7 cellular contexts compared by ENCODE assay signal in the genomic region with DNA sequence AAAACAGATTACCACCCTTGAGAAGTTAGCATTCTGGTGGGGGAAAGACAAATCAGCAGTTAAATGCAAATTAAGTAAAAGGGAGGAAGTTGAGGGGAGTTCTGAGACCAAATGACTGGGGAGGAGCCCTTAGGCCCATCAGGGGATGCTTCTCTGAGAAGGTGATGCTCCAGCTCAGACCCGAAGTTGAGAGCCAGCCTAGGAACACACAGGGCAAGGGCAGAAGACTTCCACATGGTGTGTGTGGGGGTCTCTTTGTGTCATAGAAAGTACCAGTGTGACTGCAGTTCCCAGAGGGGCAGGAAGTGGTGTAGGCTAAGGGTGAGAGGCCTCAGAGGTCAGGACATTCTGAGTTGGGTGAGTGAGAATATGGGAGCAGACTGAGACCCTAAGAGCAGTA.
A peak's percentile ranks its signal among the peaks of the same experiment; 100 is the strongest.
DNase-seq lines count a peak whose midpoint lies in the region; ATAC-seq and TF ChIP-seq lines count a peak whose summit lies in the region.
"Not testable (repeated sequence)": the region's sequence is repeated elsewhere in the genome, so short reads cannot be mapped to it uniquely, and the experiment has no call there.

No MANE protein-coding gene starts in this region.

- not testable (repeated sequence) for H3K4me1 ChIP-seq in Loucy (ENCODE audit: insufficient read depth, low read length, poor library complexity, severe bottlenecking)

- not testable (repeated sequence) for H3K4me3 Mint-ChIP-seq in activated B cell treated with CpG ODN at 0.5 μM for 24 hours; activated naive CD8-positive, alpha-beta T cell treated with anti-CD3 and anti-CD28 coated beads for 36 hours
- peak overlapping the region; percentile 2 for H3K4me3 Mint-ChIP-seq in activated CD8-positive, alpha-beta memory T cell treated with anti-CD3 and anti-CD28 coated beads, Interleukin-2, amount 10 ng/mL, durations not matched to agents 7 days and 5 days
- H3K4me3 Mint-ChIP-seq in naive B cell = peak overlapping the region in 1 of 8 donors; percentile 59

- DNase-seq in GM10248 (ENCODE audit: extremely low spot score) (peak; percentile 9), GM20000 (ENCODE audit: low spot score) (peak; percentile 8)
- DNase-seq in activated B cell treated with CpG ODN at 0.5 μM for 24 hours, naive B cell: not testable (repeated sequence)
- peak; percentile 56 for DNase-seq in activated CD8-positive, alpha-beta memory T cell treated with anti-CD3 and anti-CD28 coated beads, Interleukin-2, amount 10 ng/mL, durations not matched to agents 7 days and 5 days
- peak; percentile 11 for DNase-seq in activated naive CD8-positive, alpha-beta T cell treated with anti-CD3 and anti-CD28 coated beads for 36 hours

- not testable (repeated sequence) for H3K27ac Mint-ChIP-seq in activated B cell treated with CpG ODN at 0.5 μM for 24 hours; activated naive CD8-positive, alpha-beta T cell treated with anti-CD3 and anti-CD28 coated beads for 36 hours
- H3K27ac Mint-ChIP-seq in activated CD8-positive, alpha-beta memory T cell treated with anti-CD3 and anti-CD28 coated beads, Interleukin-2, amount 10 ng/mL, durations not matched to agents 7 days and 5 days = peak overlapping the region; percentile 78
- peak overlapping the region in 3 of 6 donors; percentile 47 to 80 (median 61) for H3K27ac Mint-ChIP-seq in naive B cell

- not testable (repeated sequence) for H3K9me3 ChIP-seq in Loucy (ENCODE audit: insufficient read depth, low read depth, low read length)

- intact Hi-C loops in activated B cell treated with CpG ODN at 0.5 μM for 24 hours (cut with micrococcal nuclease) = not testable (repeated sequence)

- TF ChIP-seq CTCF in GM10248 (IDR thresholded peaks at IDR 0.05; ENCODE audit: control extremely low read depth, extremely low read depth, low read depth, missing control alignments); GM20000 (IDR thresholded peaks at IDR 0.05; ENCODE audit: extremely low read depth, missing control alignments); Loucy (conservative IDR thresholded peaks at IDR 0.05; ENCODE audit: low read length); activated B cell treated with CpG ODN at 0.5 μM for 24 hours (IDR thresholded peaks at IDR 0.05): not testable (repeated sequence)

- not testable (repeated sequence) for H3K4me3 ChIP-seq in Loucy (ENCODE audit: low read length, poor library complexity, severe bottlenecking)

- H3K9me2 ChIP-seq in Loucy (replicated peaks; ENCODE audit: low read depth, low read length) = not testable (repeated sequence)

- POLR2A ChIA-PET in GM10248 (lab: Yijun Ruan, JAX); activated B cell treated with CpG ODN at 0.5 μM for 24 hours (lab: Charles Lee): not testable (repeated sequence)

- H3K79me2 ChIP-seq in Loucy (ENCODE audit: insufficient read depth, low read length) = not testable (repeated sequence)

- H3K36me3 ChIP-seq in Loucy (ENCODE audit: insufficient read depth, low read length) = not testable (repeated sequence)

- H3K27me3 Mint-ChIP-seq in activated B cell treated with CpG ODN at 0.5 μM for 24 hours; activated CD8-positive, alpha-beta memory T cell treated with anti-CD3 and anti-CD28 coated beads, Interleukin-2, amount 10 ng/mL, durations not matched to agents 7 days and 5 days; activated naive CD8-positive, alpha-beta T cell treated with anti-CD3 and anti-CD28 coated beads for 36 hours; naive B cell: not testable (repeated sequence)

- ATAC-seq in activated B cell treated with CpG ODN at 0.5 μM for 24 hours (ENCODE audit: low read depth) = peak; percentile 74
- peak; percentile 78 for ATAC-seq in activated CD8-positive, alpha-beta memory T cell treated with anti-CD3 and anti-CD28 coated beads, Interleukin-2, amount 10 ng/mL, durations not matched to agents 7 days and 5 days
- peak; percentile 76 to 81 for ATAC-seq in naive B cell (ENCODE audit: low read depth in 2 of 2)

- not testable (repeated sequence) for H3F3A ChIP-seq in Loucy (ENCODE audit: low read depth)

- H3K4me2 ChIP-seq in Loucy (ENCODE audit: low read depth, low read length, poor library complexity, severe bottlenecking) = peak overlapping the region; percentile 14

- peak overlapping the region; percentile 27; the same call in 1 of the 2 replicates for H2AFZ ChIP-seq in Loucy (ENCODE audit: low read length)

- CTCF ChIA-PET in GM10248 (lab: Yijun Ruan, JAX); activated B cell treated with CpG ODN at 0.5 μM for 24 hours (lab: Charles Lee): not testable (repeated sequence)
- CTCF ChIA-PET in activated CD8-positive, alpha-beta memory T cell treated with anti-CD3 and anti-CD28 coated beads, Interleukin-2, amount 10 ng/mL, durations not matched to agents 7 days and 5 days (lab: Charles Lee) = interaction anchor here (1.3 kb wide), 1 partner anchor 237 kb away, joined by 4 read pairs; no protein-coding TSS in a partner anchor

- not testable (repeated sequence) for H4K20me1 ChIP-seq in Loucy (ENCODE audit: insufficient read depth, low read length, poor library complexity, severe bottlenecking)

- not testable (repeated sequence) for H3K36me3 Mint-ChIP-seq in activated B cell treated with CpG ODN at 0.5 μM for 24 hours (ENCODE audit: low read depth); activated naive CD8-positive, alpha-beta T cell treated with anti-CD3 and anti-CD28 coated beads for 36 hours; naive B cell
- peaks cover 17% of the 10 kb centered on the region for H3K36me3 Mint-ChIP-seq in activated CD8-positive, alpha-beta memory T cell treated with anti-CD3 and anti-CD28 coated beads, Interleukin-2, amount 10 ng/mL, durations not matched to agents 7 days and 5 days

- H3K27me3 ChIP-seq in Loucy (ENCODE audit: insufficient read depth, low read length, poor library complexity, severe bottlenecking) = not testable (repeated sequence)

- not testable (repeated sequence) for H3K9ac ChIP-seq in Loucy (ENCODE audit: low read depth, low read length, poor library complexity, severe bottlenecking)

- H3K9me3 Mint-ChIP-seq in activated B cell treated with CpG ODN at 0.5 μM for 24 hours; activated CD8-positive, alpha-beta memory T cell treated with anti-CD3 and anti-CD28 coated beads, Interleukin-2, amount 10 ng/mL, durations not matched to agents 7 days and 5 days (ENCODE audit: low read depth); activated naive CD8-positive, alpha-beta T cell treated with anti-CD3 and anti-CD28 coated beads for 36 hours; naive B cell: not testable (repeated sequence)

- H3K4me1 Mint-ChIP-seq in activated B cell treated with CpG ODN at 0.5 μM for 24 hours (peaks cover 16% of the 10 kb centered on the region), naive B cell (peaks cover 10 to 18% (median 16%) of the 10 kb centered on the region in 3 donors)
- H3K4me1 Mint-ChIP-seq in activated CD8-positive, alpha-beta memory T cell treated with anti-CD3 and anti-CD28 coated beads, Interleukin-2, amount 10 ng/mL, durations not matched to agents 7 days and 5 days = peaks cover 41% of the 10 kb centered on the region
- H3K4me1 Mint-ChIP-seq in activated naive CD8-positive, alpha-beta T cell treated with anti-CD3 and anti-CD28 coated beads for 36 hours = peaks cover 24% of the 10 kb centered on the region
